1 cellular context compared by ENCODE assay signal in genomic region chr20:49541733-49542513, GRCh38.
A peak's percentile ranks its signal among the peaks of the same experiment; 100 is the strongest.
TF ChIP-seq lines count a peak whose summit lies in the region.

No MANE protein-coding gene starts in this region.

TF ChIP-seq in HepG2, 621 proteins besides CTCF, POLR2A, EP300 and RAD21 (continued from another document and continues in another):
- no peak for TF ChIP-seq MBD4 (IDR thresholded peaks at IDR 0.05; ENCODE audit: borderline replicate concordance, low read length)
- TF ChIP-seq, protein P1, sequence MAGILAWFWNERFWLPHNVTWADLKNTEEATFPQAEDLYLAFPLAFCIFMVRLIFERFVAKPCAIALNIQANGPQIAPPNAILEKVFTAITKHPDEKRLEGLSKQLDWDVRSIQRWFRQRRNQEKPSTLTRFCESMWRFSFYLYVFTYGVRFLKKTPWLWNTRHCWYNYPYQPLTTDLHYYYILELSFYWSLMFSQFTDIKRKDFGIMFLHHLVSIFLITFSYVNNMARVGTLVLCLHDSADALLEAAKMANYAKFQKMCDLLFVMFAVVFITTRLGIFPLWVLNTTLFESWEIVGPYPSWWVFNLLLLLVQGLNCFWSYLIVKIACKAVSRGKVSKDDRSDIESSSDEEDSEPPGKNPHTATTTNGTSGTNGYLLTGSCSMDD (CRISPR knock-in tag; IDR thresholded peaks at IDR 0.05) = no peak
- TF ChIP-seq, protein P2, sequence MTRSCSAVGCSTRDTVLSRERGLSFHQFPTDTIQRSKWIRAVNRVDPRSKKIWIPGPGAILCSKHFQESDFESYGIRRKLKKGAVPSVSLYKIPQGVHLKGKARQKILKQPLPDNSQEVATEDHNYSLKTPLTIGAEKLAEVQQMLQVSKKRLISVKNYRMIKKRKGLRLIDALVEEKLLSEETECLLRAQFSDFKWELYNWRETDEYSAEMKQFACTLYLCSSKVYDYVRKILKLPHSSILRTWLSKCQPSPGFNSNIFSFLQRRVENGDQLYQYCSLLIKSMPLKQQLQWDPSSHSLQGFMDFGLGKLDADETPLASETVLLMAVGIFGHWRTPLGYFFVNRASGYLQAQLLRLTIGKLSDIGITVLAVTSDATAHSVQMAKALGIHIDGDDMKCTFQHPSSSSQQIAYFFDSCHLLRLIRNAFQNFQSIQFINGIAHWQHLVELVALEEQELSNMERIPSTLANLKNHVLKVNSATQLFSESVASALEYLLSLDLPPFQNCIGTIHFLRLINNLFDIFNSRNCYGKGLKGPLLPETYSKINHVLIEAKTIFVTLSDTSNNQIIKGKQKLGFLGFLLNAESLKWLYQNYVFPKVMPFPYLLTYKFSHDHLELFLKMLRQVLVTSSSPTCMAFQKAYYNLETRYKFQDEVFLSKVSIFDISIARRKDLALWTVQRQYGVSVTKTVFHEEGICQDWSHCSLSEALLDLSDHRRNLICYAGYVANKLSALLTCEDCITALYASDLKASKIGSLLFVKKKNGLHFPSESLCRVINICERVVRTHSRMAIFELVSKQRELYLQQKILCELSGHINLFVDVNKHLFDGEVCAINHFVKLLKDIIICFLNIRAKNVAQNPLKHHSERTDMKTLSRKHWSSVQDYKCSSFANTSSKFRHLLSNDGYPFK (CRISPR knock-in tag; IDR thresholded peaks at IDR 0.05; ENCODE audit: borderline replicate concordance) = no peak
- TF ChIP-seq ZNF629 (CRISPR knock-in tag; conservative IDR thresholded peaks at IDR 0.05) = peak; percentile 86
- no peak for TF ChIP-seq DNMT3B (CRISPR knock-in tag; conservative IDR thresholded peaks at IDR 0.05)
- TF ChIP-seq PREB (CRISPR knock-in tag; IDR thresholded peaks at IDR 0.05) = no peak
- TF ChIP-seq NR2F6 (IDR thresholded peaks at IDR 0.05) = peak; percentile 49
- TF ChIP-seq NR2F6 (CRISPR knock-in tag; IDR thresholded peaks at IDR 0.05) = peak; percentile 53; the same call in 1 of the 2 replicates
- TF ChIP-seq, protein P3, sequence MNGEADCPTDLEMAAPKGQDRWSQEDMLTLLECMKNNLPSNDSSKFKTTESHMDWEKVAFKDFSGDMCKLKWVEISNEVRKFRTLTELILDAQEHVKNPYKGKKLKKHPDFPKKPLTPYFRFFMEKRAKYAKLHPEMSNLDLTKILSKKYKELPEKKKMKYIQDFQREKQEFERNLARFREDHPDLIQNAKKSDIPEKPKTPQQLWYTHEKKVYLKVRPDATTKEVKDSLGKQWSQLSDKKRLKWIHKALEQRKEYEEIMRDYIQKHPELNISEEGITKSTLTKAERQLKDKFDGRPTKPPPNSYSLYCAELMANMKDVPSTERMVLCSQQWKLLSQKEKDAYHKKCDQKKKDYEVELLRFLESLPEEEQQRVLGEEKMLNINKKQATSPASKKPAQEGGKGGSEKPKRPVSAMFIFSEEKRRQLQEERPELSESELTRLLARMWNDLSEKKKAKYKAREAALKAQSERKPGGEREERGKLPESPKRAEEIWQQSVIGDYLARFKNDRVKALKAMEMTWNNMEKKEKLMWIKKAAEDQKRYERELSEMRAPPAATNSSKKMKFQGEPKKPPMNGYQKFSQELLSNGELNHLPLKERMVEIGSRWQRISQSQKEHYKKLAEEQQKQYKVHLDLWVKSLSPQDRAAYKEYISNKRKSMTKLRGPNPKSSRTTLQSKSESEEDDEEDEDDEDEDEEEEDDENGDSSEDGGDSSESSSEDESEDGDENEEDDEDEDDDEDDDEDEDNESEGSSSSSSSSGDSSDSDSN (CRISPR knock-in tag; IDR thresholded peaks at IDR 0.05) = peak; percentile 35; the same call in 1 of the 2 replicates
- TF ChIP-seq MEIS2 (CRISPR knock-in tag; IDR thresholded peaks at IDR 0.05) = peak; percentile 81
- peak; percentile 36; the same call in 1 of the 2 replicates for TF ChIP-seq ZNF142 (CRISPR knock-in tag; IDR thresholded peaks at IDR 0.05)
- TF ChIP-seq ZNF580 (CRISPR knock-in tag; IDR thresholded peaks at IDR 0.05; ENCODE audit: borderline replicate concordance, low read depth) = peak; percentile 64; the same call in 1 of the 2 replicates
- no peak for TF ChIP-seq ZNF782 (CRISPR knock-in tag; IDR thresholded peaks at IDR 0.05; ENCODE audit: borderline replicate concordance)
- peak; percentile 64 for TF ChIP-seq DRAP1 (CRISPR knock-in tag; IDR thresholded peaks at IDR 0.05)
- TF ChIP-seq ZNF234 (CRISPR knock-in tag; conservative IDR thresholded peaks at IDR 0.05) = 0 out of 2 replicates have a peak, but pooled peaks have one; percentile 50
- peak; percentile 92; the same call in 1 of the 2 replicates for TF ChIP-seq CAMTA2 (CRISPR knock-in tag; IDR thresholded peaks at IDR 0.05; ENCODE audit: borderline replicate concordance)
- no peak for TF ChIP-seq AKNA (CRISPR knock-in tag; IDR thresholded peaks at IDR 0.05; ENCODE audit: borderline replicate concordance)
- no peak for TF ChIP-seq GMEB2 (CRISPR knock-in tag; IDR thresholded peaks at IDR 0.05; ENCODE audit: low read depth)
- TF ChIP-seq ZNF619 (CRISPR knock-in tag; IDR thresholded peaks at IDR 0.05) = 0 out of 2 replicates have a peak, but pooled peaks have one; percentile 76
- peak; percentile 38; the same call in 1 of the 2 replicates for TF ChIP-seq POGZ (CRISPR knock-in tag; IDR thresholded peaks at IDR 0.05)
- TF ChIP-seq HMG20A (CRISPR knock-in tag; IDR thresholded peaks at IDR 0.05; ENCODE audit: borderline replicate concordance) = no peak
- TF ChIP-seq ZNF280D (CRISPR knock-in tag; IDR thresholded peaks at IDR 0.05) = 0 out of 2 replicates have a peak, but pooled peaks have one; percentile 60
- TF ChIP-seq, protein P4, sequence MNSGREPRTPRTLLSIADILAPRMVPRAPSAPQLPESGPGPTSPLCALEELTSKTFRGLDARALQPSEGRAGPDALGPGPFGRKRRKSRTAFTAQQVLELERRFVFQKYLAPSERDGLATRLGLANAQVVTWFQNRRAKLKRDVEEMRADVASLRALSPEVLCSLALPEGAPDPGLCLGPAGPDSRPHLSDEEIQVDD (CRISPR knock-in tag; IDR thresholded peaks at IDR 0.05; ENCODE audit: borderline replicate concordance) = peak; percentile 66; the same call in 1 of the 2 replicates
- TF ChIP-seq U2AF1 (optimal IDR thresholded peaks at IDR 0.05; ENCODE audit: low read depth, low read length) = no peak
